In genomic region chr13:60407852-60408251, GRCh38 we compare ENCODE assay signal across 2 cellular contexts.
TF ChIP-seq lines count a peak whose summit lies in the region.

No MANE protein-coding gene starts in this region.

TF ChIP-seq in GM12878, 131 proteins besides CTCF, POLR2A, EP300 and RAD21:
- peak; percentile 93 for TF ChIP-seq ZBTB33 (IDR thresholded peaks at IDR 0.05)

TF ChIP-seq in K562, 482 proteins besides CTCF, POLR2A, EP300 and RAD21:
- TF ChIP-seq ZBTB33 (CRISPR knock-in tag; IDR thresholded peaks at IDR 0.05): peak; percentile 87
- peak; percentile 25 for TF ChIP-seq ZFP36 (IDR thresholded peaks at IDR 0.05; ENCODE audit: low read depth, low read length, partially characterized antibody)
